8 cellular contexts compared by ENCODE assay signal in genomic region chr9:70418822-70419545, GRCh38. TPM values are rescaled to one million over a fixed set of nuclear protein-coding genes. Genes with fewer than 3 reads are reported as not detected.
DNase-seq lines count a peak whose midpoint lies in the region; ATAC-seq and TF ChIP-seq lines count a peak whose summit lies in the region.

No MANE protein-coding gene starts in this region.

- peak; percentile 65 to 91 (median 78) for DNase-seq in CD8-positive, alpha-beta T cell
- DNase-seq in HS-5 (ENCODE audit: low read depth) (peak; percentile 86), NK-92 (lab: John Stamatoyannopoulos, UW; ENCODE audit: unreplicated experiment) (peak; percentile 47), mesenchymal stem cell (peak; percentile 99)
- peak; percentile 78 to 85 for DNase-seq in activated CD8-positive, alpha-beta memory T cell treated with anti-CD3 and anti-CD28 coated beads for 4 hours (ENCODE audit: low read depth in 2 of 2)
- peak; percentile 69 to 75 (median 73) for DNase-seq in effector memory CD4-positive, alpha-beta T cell
- DNase-seq in stimulated activated CD8-positive, alpha-beta memory T cell treated with anti-CD3 and anti-CD28 coated beads, Interleukin-12 subunit alpha, Interleukin-12 subunit beta, amount 100 ng/mL, for 24 hours (ENCODE audit: extremely low read depth): peak; percentile 64

- no peaks in the 10 kb centered on the region for H3K9me3 Mint-ChIP-seq in CD8-positive, alpha-beta T cell

- H3K27me3 ChIP-seq in CD8-positive, alpha-beta T cell (ENCODE audit: insufficient read depth, low read length): no peaks in the 10 kb centered on the region
- H3K27me3 ChIP-seq in effector memory CD4-positive, alpha-beta T cell (replicated peaks; ENCODE audit: control insufficient read depth, insufficient read depth, low read length, poor library complexity, severe bottlenecking): no peaks in the 10 kb centered on the region
- H3K27me3 ChIP-seq in mesenchymal stem cell (ENCODE audit: control insufficient read depth in 1 of 2, insufficient read depth in 1 of 2, low read length in 2 of 2): no peaks in the 10 kb centered on the region

- peak overlapping the region; percentile 97 for H3K27ac ChIP-seq in CD8-positive, alpha-beta T cell (ENCODE audit: low read depth, low read length)
- peak overlapping the region; percentile 95 for H3K27ac ChIP-seq in effector memory CD4-positive, alpha-beta T cell (ENCODE audit: insufficient read depth, low read length, poor library complexity, severe bottlenecking)
- peak overlapping the region; percentile 90 for H3K27ac ChIP-seq in mesenchymal stem cell (ENCODE audit: low read length, poor library complexity, severe bottlenecking)

- H3K4me2 ChIP-seq in mesenchymal stem cell (ENCODE audit: low read length, poor library complexity, severe bottlenecking): peak overlapping the region; percentile 86

- peaks cover 58% of the 10 kb centered on the region for H3K4me1 Mint-ChIP-seq in CD8-positive, alpha-beta T cell (ENCODE audit: low read depth)

- POLR2A ChIA-PET in CD8-positive, alpha-beta T cell (lab: Charles Lee): interaction anchor here (0.7 to 9.0 kb wide), 18 partner anchors 7 to 1364 kb away, joined by 3 to 102 read pairs (median 4); partner anchors contain the start of gene SMC5

- H3K4me3 Mint-ChIP-seq in CD8-positive, alpha-beta T cell: peak overlapping the region; percentile 95

- H3K27me3 Mint-ChIP-seq in CD8-positive, alpha-beta T cell (ENCODE audit: low read depth): no peaks in the 10 kb centered on the region

- H2AK5ac ChIP-seq in mesenchymal stem cell (ENCODE audit: low read length, severe bottlenecking): no peak overlapping the region

- peak overlapping the region; percentile 3 for H2AFZ ChIP-seq in mesenchymal stem cell (ENCODE audit: low read depth, low read length)

- no peak overlapping the region for H3K14ac ChIP-seq in mesenchymal stem cell (ENCODE audit: low read length in 2 of 2)

- intact Hi-C loops in CD8-positive, alpha-beta T cell (cut with DNase I, micrococcal nuclease): loop anchor here in 1 of 2 experiments (5.0 kb wide), 1 partner anchor 1478 kb away; no protein-coding TSS in a partner anchor

- H3K23ac ChIP-seq in mesenchymal stem cell (ENCODE audit: low read length in 2 of 2): no peak overlapping the region

- peak overlapping the region; percentile 98 for H2BK120ac ChIP-seq in mesenchymal stem cell (ENCODE audit: low read depth, low read length)

- H2BK5ac ChIP-seq in mesenchymal stem cell (ENCODE audit: low read depth, low read length, poor library complexity, severe bottlenecking): peak overlapping the region; percentile 91

- peaks cover 46% of the 10 kb centered on the region for H3K4me1 ChIP-seq in CD8-positive, alpha-beta T cell (ENCODE audit: insufficient read depth, low read length)
- H3K4me1 ChIP-seq in effector memory CD4-positive, alpha-beta T cell (ENCODE audit: control insufficient read depth, insufficient read depth, low read length, poor library complexity, severe bottlenecking): peaks cover 33% of the 10 kb centered on the region
- H3K4me1 ChIP-seq in mesenchymal stem cell (ENCODE audit: control insufficient read depth, insufficient read depth, low read depth, low read length): peaks cover 21% of the 10 kb centered on the region

- H3K4ac ChIP-seq in mesenchymal stem cell (ENCODE audit: low read depth in 1 of 2, low read length in 2 of 2): peak overlapping the region; percentile 88 to 98

- H3K4me3 ChIP-seq in CD8-positive, alpha-beta T cell (ENCODE audit: low read depth, low read length): peak overlapping the region; percentile 79
- H3K4me3 ChIP-seq in effector memory CD4-positive, alpha-beta T cell (ENCODE audit: insufficient read depth, low read depth, low read length, poor library complexity, severe bottlenecking): peak overlapping the region; percentile 57
- peak overlapping the region; percentile 41 to 81 for H3K4me3 ChIP-seq in mesenchymal stem cell (ENCODE audit: insufficient read depth in 1 of 2, low read depth in 1 of 2, low read length in 2 of 2)

- peak; percentile 43 for ATAC-seq in CD8-positive, alpha-beta T cell
- ATAC-seq in GM19468 (IDR thresholded peaks at IDR 0.05; ENCODE audit: extremely low read depth, unreplicated experiment): peak; percentile 47

- peak overlapping the region; percentile 98 for H4K91ac ChIP-seq in mesenchymal stem cell (ENCODE audit: low read length)

- peak overlapping the region; percentile 98 for H3K9ac ChIP-seq in mesenchymal stem cell (ENCODE audit: low read length)

- H3K79me1 ChIP-seq in mesenchymal stem cell (replicated peaks; ENCODE audit: low read length, poor library complexity, severe bottlenecking): no peaks in the 10 kb centered on the region

- H2BK15ac ChIP-seq in mesenchymal stem cell (ENCODE audit: low read depth, poor library complexity, severe bottlenecking): peak overlapping the region; percentile 99

- H3K27ac Mint-ChIP-seq in CD8-positive, alpha-beta T cell: peak overlapping the region; percentile 100

- peak overlapping the region; percentile 91 to 100 for H2BK12ac ChIP-seq in mesenchymal stem cell (ENCODE audit: low read length in 2 of 2)

- peak overlapping the region; percentile 96 for H4K8ac ChIP-seq in mesenchymal stem cell (ENCODE audit: low read length)

- H3K18ac ChIP-seq in mesenchymal stem cell (ENCODE audit: low read depth in 1 of 2, low read length in 2 of 2): peak overlapping the region; percentile 96 to 97

- TF ChIP-seq CTCF in CD8-positive, alpha-beta T cell (IDR thresholded peaks at IDR 0.05): no peak

- H3K36me3 Mint-ChIP-seq in CD8-positive, alpha-beta T cell: no peaks in the 10 kb centered on the region

- H3K36me3 ChIP-seq in CD8-positive, alpha-beta T cell (ENCODE audit: insufficient read depth, low read length): no peaks in the 10 kb centered on the region
- H3K36me3 ChIP-seq in effector memory CD4-positive, alpha-beta T cell (ENCODE audit: control insufficient read depth, insufficient read depth, low read length): no peaks in the 10 kb centered on the region
- H3K36me3 ChIP-seq in mesenchymal stem cell (ENCODE audit: control insufficient read depth in 1 of 2, insufficient read depth in 2 of 2, low read depth in 1 of 2, low read length in 2 of 2): no peaks in the 10 kb centered on the region

- CTCF ChIA-PET in CD8-positive, alpha-beta T cell (lab: Charles Lee): interaction anchor here (1.1 to 2.1 kb wide), 5 partner anchors 8 to 183 kb away, joined by 3 to 13 read pairs (median 3); no protein-coding TSS in a partner anchor

- no peaks in the 10 kb centered on the region for H3K9me3 ChIP-seq in CD8-positive, alpha-beta T cell (ENCODE audit: low read length)
- H3K9me3 ChIP-seq in effector memory CD4-positive, alpha-beta T cell (ENCODE audit: control insufficient read depth, low read length): no peaks in the 10 kb centered on the region
- H3K9me3 ChIP-seq in mesenchymal stem cell (ENCODE audit: control insufficient read depth, low read length): no peaks in the 10 kb centered on the region

- WGBS in mesenchymal stem cell: 1% methylated on average over 60 of the region's 65 CpGs

RNA-seq across cellular contexts. Expression of gene KLF9, which starts 4.5 kb away (rescaled TPM):
- 10 to 100 TPM; 84.0 to 87.1 TPM for total RNA-seq in CD8-positive, alpha-beta T cell
- polyA plus RNA-seq in mesenchymal stem cell (2013, experiment 1 of 2): 31.5 TPM
- 32.5 TPM for polyA plus RNA-seq in mesenchymal stem cell (2013, experiment 2 of 2)

Comparison
In these comparisons a context has a peak if more than half of its experiments do, and no peak if none do; other contexts are left out.
1. Peak in every context shown above with its lines: DNase-seq, ATAC-seq, H3K4me3 ChIP-seq and H3K27ac ChIP-seq.
2. DNase-seq: peak in every context shown above with its lines; median percentile 99 in mesenchymal stem cell; 86 in HS-5; 82 in activated CD8-positive, alpha-beta memory T cell treated with anti-CD3 and anti-CD28 coated beads for 4 hours; 78 in CD8-positive, alpha-beta T cell; 73 in effector memory CD4-positive, alpha-beta T cell; 64 in stimulated activated CD8-positive, alpha-beta memory T cell treated with anti-CD3 and anti-CD28 coated beads, Interleukin-12 subunit alpha, Interleukin-12 subunit beta, amount 100 ng/mL, for 24 hours; 47 in NK-92.